In genomic region chr10:72248477-72249151, GRCh38 we compare ENCODE assay signal across 1 cellular context.
TF ChIP-seq lines count a peak whose summit lies in the region.

No MANE protein-coding gene starts in this region.

TF ChIP-seq in HepG2, 621 proteins besides CTCF, POLR2A, EP300 and RAD21 (continued from another document and continues in another):
- TF ChIP-seq ZBTB34 (CRISPR knock-in tag; IDR thresholded peaks at IDR 0.05) (no peak), MED1 (CRISPR knock-in tag; IDR thresholded peaks at IDR 0.05) (peak; percentile 65; the same call in 1 of the 2 replicates), KLF15 (CRISPR knock-in tag; IDR thresholded peaks at IDR 0.05; ENCODE audit: borderline replicate concordance) (no peak), HMGA1 (CRISPR knock-in tag; conservative IDR thresholded peaks at IDR 0.05) (no peak), MBD4 (IDR thresholded peaks at IDR 0.05; ENCODE audit: borderline replicate concordance, low read length) (no peak), GLI4 (CRISPR knock-in tag; IDR thresholded peaks at IDR 0.05; ENCODE audit: borderline replicate concordance) (no peak), ZNF776 (CRISPR knock-in tag; IDR thresholded peaks at IDR 0.05) (0 out of 2 replicates have a peak, but pooled peaks have one; percentile 42), AHDC1 (CRISPR knock-in tag; IDR thresholded peaks at IDR 0.05; ENCODE audit: borderline replicate concordance) (peak; percentile 35; the same call in 1 of the 2 replicates), ZFP90 (CRISPR knock-in tag; IDR thresholded peaks at IDR 0.05; ENCODE audit: borderline replicate concordance) (0 out of 2 replicates have a peak, but pooled peaks have one; percentile 48), ZNF75D (CRISPR knock-in tag; IDR thresholded peaks at IDR 0.05; ENCODE audit: borderline replicate concordance) (no peak), ZNF512B (CRISPR knock-in tag; IDR thresholded peaks at IDR 0.05; ENCODE audit: borderline replicate concordance) (no peak), ATAD3A (CRISPR knock-in tag; IDR thresholded peaks at IDR 0.05) (no peak), HMG20A (CRISPR knock-in tag; IDR thresholded peaks at IDR 0.05; ENCODE audit: borderline replicate concordance) (peak; percentile 44; the same call in 1 of the 2 replicates), ZNF615 (CRISPR knock-in tag; IDR thresholded peaks at IDR 0.05; ENCODE audit: borderline replicate concordance) (no peak), HDAC1 (CRISPR knock-in tag; IDR thresholded peaks at IDR 0.05) (peak; percentile 73), MTA3 (CRISPR knock-in tag; IDR thresholded peaks at IDR 0.05) (no peak), ZBTB7B (CRISPR knock-in tag; IDR thresholded peaks at IDR 0.05) (peak; percentile 64), EHMT2 (IDR thresholded peaks at IDR 0.05; ENCODE audit: borderline replicate concordance, low read depth, low read length) (no peak), REPIN1 (CRISPR knock-in tag; IDR thresholded peaks at IDR 0.05; ENCODE audit: borderline replicate concordance, low read depth) (no peak), RARG (CRISPR knock-in tag; IDR thresholded peaks at IDR 0.05; ENCODE audit: low read depth) (no peak), SMAD9 (CRISPR knock-in tag; IDR thresholded peaks at IDR 0.05) (no peak), ZNF326 (CRISPR knock-in tag; IDR thresholded peaks at IDR 0.05; ENCODE audit: borderline replicate concordance) (no peak), SAFB2 (CRISPR knock-in tag; IDR thresholded peaks at IDR 0.05; ENCODE audit: borderline replicate concordance, low read depth) (no peak), ZNF354B (CRISPR knock-in tag; IDR thresholded peaks at IDR 0.05) (no peak), PAX8 (CRISPR knock-in tag; IDR thresholded peaks at IDR 0.05; ENCODE audit: borderline replicate concordance) (0 out of 2 replicates have a peak, but pooled peaks have one; percentile 79), GATA4 (IDR thresholded peaks at IDR 0.05; ENCODE audit: borderline replicate concordance, low read depth) (0 out of 2 replicates have a peak, but pooled peaks have one; percentile 53), ATF7 (IDR thresholded peaks at IDR 0.05) (no peak), ATF7 (CRISPR knock-in tag; IDR thresholded peaks at IDR 0.05) (no peak), CBX1 (IDR thresholded peaks at IDR 0.05; ENCODE audit: low read depth) (peak; percentile 74), ZNF10 (CRISPR knock-in tag; IDR thresholded peaks at IDR 0.05; ENCODE audit: borderline replicate concordance, low read depth) (no peak), NFKBIZ (CRISPR knock-in tag; IDR thresholded peaks at IDR 0.05) (no peak), ZBTB20 (CRISPR knock-in tag; IDR thresholded peaks at IDR 0.05; ENCODE audit: borderline replicate concordance, low read depth) (no peak), ZNF782 (CRISPR knock-in tag; IDR thresholded peaks at IDR 0.05; ENCODE audit: borderline replicate concordance) (no peak), E2F5 (CRISPR knock-in tag; conservative IDR thresholded peaks at IDR 0.05) (no peak), ISX (CRISPR knock-in tag; conservative IDR thresholded peaks at IDR 0.05) (no peak), PHF5A (CRISPR knock-in tag; IDR thresholded peaks at IDR 0.05; ENCODE audit: low read depth, unreplicated experiment) (peak; percentile 42), ZNF143 (CRISPR knock-in tag; IDR thresholded peaks at IDR 0.05) (no peak; the same call in 1 of the 2 replicates), HNF4G (IDR thresholded peaks at IDR 0.05; ENCODE audit: borderline replicate concordance, low read depth, low read length) (no peak), HNF4G (CRISPR knock-in tag; IDR thresholded peaks at IDR 0.05; ENCODE audit: borderline replicate concordance, low read depth) (0 out of 2 replicates have a peak, but pooled peaks have one; percentile 49), HES4 (CRISPR knock-in tag; IDR thresholded peaks at IDR 0.05; ENCODE audit: borderline replicate concordance) (no peak), CHCHD3 (CRISPR knock-in tag; IDR thresholded peaks at IDR 0.05) (no peak)
- TF ChIP-seq, protein P1, sequence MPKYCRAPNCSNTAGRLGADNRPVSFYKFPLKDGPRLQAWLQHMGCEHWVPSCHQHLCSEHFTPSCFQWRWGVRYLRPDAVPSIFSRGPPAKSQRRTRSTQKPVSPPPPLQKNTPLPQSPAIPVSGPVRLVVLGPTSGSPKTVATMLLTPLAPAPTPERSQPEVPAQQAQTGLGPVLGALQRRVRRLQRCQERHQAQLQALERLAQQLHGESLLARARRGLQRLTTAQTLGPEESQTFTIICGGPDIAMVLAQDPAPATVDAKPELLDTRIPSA (CRISPR knock-in tag; IDR thresholded peaks at IDR 0.05; ENCODE audit: borderline replicate concordance) = no peak
- TF ChIP-seq, protein P2, sequence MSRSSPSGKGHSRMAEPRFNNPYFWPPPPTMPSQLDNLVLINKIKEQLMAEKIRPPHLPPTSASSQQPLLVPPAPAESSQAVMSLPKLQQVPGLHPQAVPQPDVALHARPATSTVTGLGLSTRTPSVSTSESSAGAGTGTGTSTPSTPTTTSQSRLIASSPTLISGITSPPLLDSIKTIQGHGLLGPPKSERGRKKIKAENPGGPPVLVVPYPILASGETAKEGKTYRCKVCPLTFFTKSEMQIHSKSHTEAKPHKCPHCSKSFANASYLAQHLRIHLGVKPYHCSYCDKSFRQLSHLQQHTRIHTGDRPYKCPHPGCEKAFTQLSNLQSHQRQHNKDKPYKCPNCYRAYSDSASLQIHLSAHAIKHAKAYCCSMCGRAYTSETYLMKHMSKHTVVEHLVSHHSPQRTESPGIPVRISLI (CRISPR knock-in tag; IDR thresholded peaks at IDR 0.05; ENCODE audit: borderline replicate concordance) = no peak
- TF ChIP-seq, protein P3, sequence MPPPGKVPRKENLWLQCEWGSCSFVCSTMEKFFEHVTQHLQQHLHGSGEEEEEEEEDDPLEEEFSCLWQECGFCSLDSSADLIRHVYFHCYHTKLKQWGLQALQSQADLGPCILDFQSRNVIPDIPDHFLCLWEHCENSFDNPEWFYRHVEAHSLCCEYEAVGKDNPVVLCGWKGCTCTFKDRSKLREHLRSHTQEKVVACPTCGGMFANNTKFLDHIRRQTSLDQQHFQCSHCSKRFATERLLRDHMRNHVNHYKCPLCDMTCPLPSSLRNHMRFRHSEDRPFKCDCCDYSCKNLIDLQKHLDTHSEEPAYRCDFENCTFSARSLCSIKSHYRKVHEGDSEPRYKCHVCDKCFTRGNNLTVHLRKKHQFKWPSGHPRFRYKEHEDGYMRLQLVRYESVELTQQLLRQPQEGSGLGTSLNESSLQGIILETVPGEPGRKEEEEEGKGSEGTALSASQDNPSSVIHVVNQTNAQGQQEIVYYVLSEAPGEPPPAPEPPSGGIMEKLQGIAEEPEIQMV (CRISPR knock-in tag; IDR thresholded peaks at IDR 0.05; ENCODE audit: low read depth) = peak; percentile 75; the same call in 1 of the 2 replicates
- TF ChIP-seq, protein P4, sequence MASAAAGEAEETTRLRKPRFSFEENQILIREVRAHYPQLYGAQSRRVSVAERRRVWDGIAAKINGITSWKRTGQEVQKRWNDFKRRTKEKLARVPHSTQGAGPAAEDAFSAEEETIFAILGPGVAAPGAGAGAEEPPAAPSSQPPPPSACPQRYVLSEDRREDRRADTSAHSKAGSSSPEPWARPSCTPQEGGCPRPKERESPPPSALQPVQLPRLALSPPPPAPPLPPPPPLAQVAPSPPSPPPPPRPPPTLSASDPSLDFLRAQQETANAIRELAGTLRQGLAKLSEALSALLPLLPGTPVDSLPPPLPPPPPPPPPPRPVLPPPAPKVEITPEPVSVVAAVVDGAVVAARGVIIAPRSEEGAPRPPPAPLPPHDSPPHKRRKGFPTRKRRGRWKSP (CRISPR knock-in tag; IDR thresholded peaks at IDR 0.05) = 0 out of 2 replicates have a peak, but pooled peaks have one; percentile 8
- TF ChIP-seq, protein P5, sequence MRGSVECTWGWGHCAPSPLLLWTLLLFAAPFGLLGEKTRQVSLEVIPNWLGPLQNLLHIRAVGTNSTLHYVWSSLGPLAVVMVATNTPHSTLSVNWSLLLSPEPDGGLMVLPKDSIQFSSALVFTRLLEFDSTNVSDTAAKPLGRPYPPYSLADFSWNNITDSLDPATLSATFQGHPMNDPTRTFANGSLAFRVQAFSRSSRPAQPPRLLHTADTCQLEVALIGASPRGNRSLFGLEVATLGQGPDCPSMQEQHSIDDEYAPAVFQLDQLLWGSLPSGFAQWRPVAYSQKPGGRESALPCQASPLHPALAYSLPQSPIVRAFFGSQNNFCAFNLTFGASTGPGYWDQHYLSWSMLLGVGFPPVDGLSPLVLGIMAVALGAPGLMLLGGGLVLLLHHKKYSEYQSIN (CRISPR knock-in tag; IDR thresholded peaks at IDR 0.05; ENCODE audit: borderline replicate concordance) = no peak
- TF ChIP-seq, protein P6, sequence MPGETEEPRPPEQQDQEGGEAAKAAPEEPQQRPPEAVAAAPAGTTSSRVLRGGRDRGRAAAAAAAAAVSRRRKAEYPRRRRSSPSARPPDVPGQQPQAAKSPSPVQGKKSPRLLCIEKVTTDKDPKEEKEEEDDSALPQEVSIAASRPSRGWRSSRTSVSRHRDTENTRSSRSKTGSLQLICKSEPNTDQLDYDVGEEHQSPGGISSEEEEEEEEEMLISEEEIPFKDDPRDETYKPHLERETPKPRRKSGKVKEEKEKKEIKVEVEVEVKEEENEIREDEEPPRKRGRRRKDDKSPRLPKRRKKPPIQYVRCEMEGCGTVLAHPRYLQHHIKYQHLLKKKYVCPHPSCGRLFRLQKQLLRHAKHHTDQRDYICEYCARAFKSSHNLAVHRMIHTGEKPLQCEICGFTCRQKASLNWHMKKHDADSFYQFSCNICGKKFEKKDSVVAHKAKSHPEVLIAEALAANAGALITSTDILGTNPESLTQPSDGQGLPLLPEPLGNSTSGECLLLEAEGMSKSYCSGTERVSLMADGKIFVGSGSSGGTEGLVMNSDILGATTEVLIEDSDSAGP (CRISPR knock-in tag; IDR thresholded peaks at IDR 0.05; ENCODE audit: borderline replicate concordance) = no peak
